9 cellular contexts compared by ENCODE assay signal in the genomic region with DNA sequence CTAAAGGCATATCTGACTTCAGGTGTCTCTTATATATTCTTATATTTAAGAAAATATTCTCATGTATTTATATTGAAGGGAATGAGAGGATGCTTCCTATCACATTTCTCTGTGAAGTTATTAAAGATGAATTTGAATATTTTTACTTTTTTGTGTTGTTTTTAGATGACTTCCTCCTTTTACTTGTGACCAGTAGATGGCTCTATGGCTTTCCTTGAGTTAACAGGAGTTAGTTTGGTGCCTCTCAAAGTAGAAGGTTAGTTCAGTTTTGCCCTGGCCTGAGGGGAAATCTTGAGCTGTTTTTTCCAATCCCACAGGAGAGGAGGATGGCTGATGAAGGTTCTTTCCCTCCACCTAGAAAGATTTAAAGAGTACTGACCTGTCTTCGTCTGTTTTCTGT.
DNase-seq lines count a peak whose midpoint lies in the region; ATAC-seq and TF ChIP-seq lines count a peak whose summit lies in the region.
"Had no signal": no experiment of that assay in that cellular context is flagged by ENCODE, and none has a peak within 500 bp of the region (broad histone marks: within the 10 kb centered on the region; RNA-seq: fewer than 3 reads in every experiment).

No MANE protein-coding gene starts in this region.

- no peak overlapping the region for H2AFZ ChIP-seq in H9 (ENCODE audit: low read length)

- POLR2A ChIA-PET in Panc1 (lab: Charles Lee), result no interaction called here

- H3K4me3 Mint-ChIP-seq in H9, result no peak overlapping the region
- H3K4me3 Mint-ChIP-seq in activated T-cell treated with anti-CD3 and anti-CD28 coated beads, Interleukin-2, amount 50 U/mL, for 4 hours, result no peak overlapping the region

- H2BK15ac ChIP-seq in H9 (ENCODE audit: low read depth, low read length), result no peak overlapping the region

- no peak overlapping the region for H3K4me3 ChIP-seq in Panc1 (ENCODE audit: low read depth in 2 of 2, low read length in 2 of 2)
- no peak overlapping the region for H3K4me3 ChIP-seq in heart right ventricle

- no peak overlapping the region for H4K5ac ChIP-seq in H9 (ENCODE audit: insufficient read length, low read depth, low read length)

- no peaks in the 10 kb centered on the region; the same call in 1 of the 2 replicates for H3K4me1 ChIP-seq in H9 (ENCODE audit: insufficient read depth, low read length)
- H3K4me1 ChIP-seq in Panc1 (ENCODE audit: control insufficient read depth, insufficient read depth, low read length), result no peaks in the 10 kb centered on the region
- H3K4me1 ChIP-seq in heart right ventricle, result peaks cover 0 to 16% (median 4%) of the 10 kb centered on the region in 9 donors

- H3K79me2 ChIP-seq in H9 (ENCODE audit: insufficient read depth, low read length), result no peaks in the 10 kb centered on the region

- no peak overlapping the region for H4K8ac ChIP-seq in H9 (replicated peaks; ENCODE audit: insufficient read length, low read depth, low read length)

- H2BK20ac ChIP-seq in H9 (ENCODE audit: low read depth, low read length, poor library complexity, severe bottlenecking), result no peak overlapping the region

- H3K4me1 Mint-ChIP-seq in H9, result peaks cover 10 to 11% of the 10 kb centered on the region in 2 experiments
- no peaks in the 10 kb centered on the region for H3K4me1 Mint-ChIP-seq in activated T-cell treated with anti-CD3 and anti-CD28 coated beads, Interleukin-2, amount 50 U/mL, for 4 hours (ENCODE audit: low read depth)

- H4K91ac ChIP-seq in H9 (ENCODE audit: insufficient read length, low read depth, low read length), result no peak overlapping the region

- no peak overlapping the region for H2BK120ac ChIP-seq in H9 (ENCODE audit: low read depth, low read length, poor library complexity, severe bottlenecking)

- peaks cover 6% of the 10 kb centered on the region for H3K27me3 Mint-ChIP-seq in H9 (ENCODE audit: low read depth)
- H3K27me3 Mint-ChIP-seq in activated T-cell treated with anti-CD3 and anti-CD28 coated beads, Interleukin-2, amount 50 U/mL, for 4 hours (ENCODE audit: low read depth), result peaks cover 18% of the 10 kb centered on the region

- H3K18ac ChIP-seq in H9 (ENCODE audit: insufficient read length, low read depth, low read length), result no peak overlapping the region

- no peaks in the 10 kb centered on the region for H4K20me1 ChIP-seq in H9 (ENCODE audit: control insufficient read depth, insufficient read depth, insufficient read length)

- DNase-seq in AML-193 (lab: John Stamatoyannopoulos, UW) (peak; percentile 27 to 60), H9 (no peak), Panc1 (ENCODE audit: low read depth, low spot score) (no peak), heart right ventricle (no peak), hippocampal formation (lab: John Stamatoyannopoulos, UW) (no peak), NCI-H446 treated with DMSO at 0.1 percent for 48 hours (lab: John Stamatoyannopoulos, UW) (no peak)
- no peak for DNase-seq in activated T-cell treated with anti-CD3 and anti-CD28 coated beads, Interleukin-2, amount 50 U/mL, for 4 hours
- DNase-seq: nucleus accumbens had no signal

- ATAC-seq in Panc1, result peak; percentile 39; the same call in 1 of the 2 replicates
- ATAC-seq in heart right ventricle, result peak in 4 of 8 donors; percentile 45 to 77 (median 60)
- no peak for ATAC-seq in activated T-cell treated with anti-CD3 and anti-CD28 coated beads, Interleukin-2, amount 50 U/mL, for 4 hours
- no peak for ATAC-seq in GM21528 (IDR thresholded peaks at IDR 0.05; ENCODE audit: low FRiP score, unreplicated experiment)

- H3K23ac ChIP-seq in H9 (ENCODE audit: insufficient read length, low read depth, low read length), result no peak overlapping the region

- H3K79me1 ChIP-seq in H9 (ENCODE audit: insufficient read depth, low read depth, low read length, poor library complexity, severe bottlenecking), result no peaks in the 10 kb centered on the region

- no TSS peak for BruUV-seq in Panc1 (replicated peaks; lab: Mats Ljungman, UMichigan)

- H3K36me3 Mint-ChIP-seq in H9 (ENCODE audit: insufficient read depth in 1 of 3, low read depth in 3 of 3), result no peaks in the 10 kb centered on the region
- H3K36me3 Mint-ChIP-seq in activated T-cell treated with anti-CD3 and anti-CD28 coated beads, Interleukin-2, amount 50 U/mL, for 4 hours (ENCODE audit: insufficient read depth), result no peaks in the 10 kb centered on the region

- H3K9ac ChIP-seq in H9 (ENCODE audit: extremely low read depth, insufficient read length, low read length), result no peak overlapping the region

- H3K4ac ChIP-seq in H9 (ENCODE audit: low read depth, low read length), result no peak overlapping the region

- in situ Hi-C loops in Panc1 (cut with HindIII; ENCODE audit: low pct_unique_long_range_greater_than_20kb, low sequenced_read_pairs), result no loop called here

- no CpG with 5 or more reads among the region's 1 CpG for WGBS in H9 (ENCODE audit: extremely low coverage, insufficient read length, low lambda C conversion rate)
- WGBS in heart right ventricle, 2 donors, result 76 to 93% methylated on average over 1 of the region's 1 CpG

- TF ChIP-seq CTCF in H9 (conservative IDR thresholded peaks at IDR 0.05) (peak; percentile 55), Panc1 (IDR thresholded peaks at IDR 0.05) (peak; percentile 30), heart right ventricle (IDR thresholded peaks at IDR 0.05) (peak in 6 of 9 donors; percentile 37 to 63 (median 47))

- no peaks in the 10 kb centered on the region for H3K27me3 ChIP-seq in H9 (ENCODE audit: insufficient read depth, low read length)
- no peaks in the 10 kb centered on the region for H3K27me3 ChIP-seq in Panc1 (ENCODE audit: control insufficient read depth, insufficient read depth, low read length)
- peaks cover 0 to 12% (median 0%) of the 10 kb centered on the region in 7 donors for H3K27me3 ChIP-seq in heart right ventricle

- no peaks in the 10 kb centered on the region for H3K23me2 ChIP-seq in H9 (ENCODE audit: insufficient read length, low read depth, low read length, poor library complexity, severe bottlenecking)

- no peak overlapping the region for H2BK12ac ChIP-seq in H9 (ENCODE audit: insufficient read length, low read depth, low read length)

- CTCF ChIA-PET in Panc1 (lab: Charles Lee), result interaction anchor here (0.7 kb wide), 1 partner anchor 86 kb away, joined by 3 read pairs; no protein-coding TSS in a partner anchor

- H3K27ac Mint-ChIP-seq in H9, result no peak overlapping the region

- H3K56ac ChIP-seq in H9 (ENCODE audit: insufficient read length, low read depth, low read length), result no peak overlapping the region

- H3K36me3 ChIP-seq in Panc1 (ENCODE audit: control insufficient read depth, insufficient read depth, low read length), result no peaks in the 10 kb centered on the region
- H3K36me3 ChIP-seq in heart right ventricle, result no peaks in the 10 kb centered on the region

- H3K9me3 Mint-ChIP-seq in H9, result no peaks in the 10 kb centered on the region
- H3K9me3 Mint-ChIP-seq in activated T-cell treated with anti-CD3 and anti-CD28 coated beads, Interleukin-2, amount 50 U/mL, for 4 hours, result no peaks in the 10 kb centered on the region

- H3K27ac ChIP-seq in H9 (ENCODE audit: insufficient read length, low read depth, low read length) (no peak overlapping the region), Panc1 (ENCODE audit: low read length) (no peak overlapping the region), heart right ventricle (no peak overlapping the region)

- no peak overlapping the region for H3K14ac ChIP-seq in H9 (ENCODE audit: insufficient read depth, low read length)

- no peak overlapping the region for H3K4me2 ChIP-seq in H9 (ENCODE audit: insufficient read depth, insufficient read length, low read length)

- no peak overlapping the region for H2BK5ac ChIP-seq in H9 (ENCODE audit: insufficient read length, low read length)

- H2AK5ac ChIP-seq in H9 (ENCODE audit: insufficient read length, low read length), result no peak overlapping the region

- intact Hi-C loops in Panc1 (cut with micrococcal nuclease; ENCODE audit: unreplicated experiment), result loop anchor here (2.0 kb wide), 1 partner anchor 75 kb away; no protein-coding TSS in a partner anchor
- intact Hi-C loops in heart right ventricle (cut with DNase I), result loop anchor here in 8 of 10 donors (1.0 to 10.0 kb wide), 6 partner anchors 71 to 599 kb away; no protein-coding TSS in a partner anchor

- H3T11ph ChIP-seq in H9 (ENCODE audit: low read length), result no peak overlapping the region

- H3K9me3 ChIP-seq in H9 (ENCODE audit: control insufficient read depth, low read depth, low read length) (no peaks in the 10 kb centered on the region), Panc1 (ENCODE audit: control insufficient read depth, insufficient read depth, low read depth, low read length) (no peaks in the 10 kb centered on the region), heart right ventricle (no peaks in the 10 kb centered on the region)

Comparison
In these comparisons a context has a peak if more than half of its experiments do, and no peak if none do; other contexts are left out.
1. DNase-seq: peak in AML-193 (2 of 2); none in H9 (single experiment), Panc1 (single experiment), heart right ventricle (0 of 2), activated T-cell treated with anti-CD3 and anti-CD28 coated beads, Interleukin-2, amount 50 U/mL, for 4 hours (single experiment), hippocampal formation (0 of 2) and NCI-H446 treated with DMSO at 0.1 percent for 48 hours (single experiment).
2. Peak in every context shown above with its lines, with median percentiles within 50 percentile points of each other: CTCF ChIP-seq.